8 cellular contexts compared by ENCODE assay signal in the genomic region with DNA sequence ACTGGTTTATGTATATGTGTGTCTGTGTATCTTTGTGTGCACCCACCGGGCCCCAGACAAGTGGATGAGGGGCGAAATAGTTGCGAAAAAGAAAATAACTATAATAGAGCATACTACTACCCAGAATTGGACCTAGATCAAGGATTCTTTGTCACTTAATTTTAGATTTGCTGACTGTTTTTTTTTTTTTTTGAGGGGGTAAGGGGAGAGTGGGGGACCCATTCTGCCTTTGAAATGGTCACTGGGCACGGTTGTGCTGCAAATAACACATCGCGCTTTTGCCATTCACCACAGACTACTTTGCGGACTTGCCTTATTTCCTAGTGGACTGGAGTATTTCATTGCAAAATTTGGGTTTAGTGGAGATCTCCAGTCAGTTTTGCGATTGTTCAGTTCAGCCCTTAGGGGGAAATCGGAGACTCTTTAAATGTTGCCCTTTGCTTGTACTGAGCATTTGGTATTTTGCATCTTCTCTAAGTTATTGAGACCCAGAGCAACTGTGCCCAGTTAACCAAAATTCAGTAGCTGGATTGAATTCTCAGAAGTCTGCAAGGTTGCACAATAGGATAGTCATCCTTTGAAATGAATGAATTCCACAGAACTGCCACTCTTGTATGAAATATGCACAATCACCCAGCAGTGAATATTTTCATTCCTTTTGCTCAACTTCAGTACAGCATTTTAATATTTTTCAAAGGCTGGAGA. TPM values are rescaled to one million over a fixed set of nuclear protein-coding genes. Genes with fewer than 3 reads are reported as not detected.
A peak's percentile ranks its signal among the peaks of the same experiment; 100 is the strongest.
DNase-seq lines count a peak whose midpoint lies in the region; ATAC-seq and TF ChIP-seq lines count a peak whose summit lies in the region.

No MANE protein-coding gene starts in this region.

- H2BK5ac ChIP-seq in IMR-90 (ENCODE audit: low read depth, low read length, poor library complexity, severe bottlenecking), result peak overlapping the region; percentile 78

- H4K8ac ChIP-seq in IMR-90 (ENCODE audit: low read depth in 2 of 2, low read length in 2 of 2), result peak overlapping the region; percentile 57 to 86; a peak in 3 of 4 replicates

- no peaks in the 10 kb centered on the region for H3K27me3 Mint-ChIP-seq in MCF 10A (ENCODE audit: insufficient read depth, unreplicated experiment)

- no peak for TF ChIP-seq POLR2A in IMR-90 (IDR thresholded peaks at IDR 0.05; ENCODE audit: low read depth, low read length)

- peaks cover 40% of the 10 kb centered on the region; the same call in 1 of the 2 replicates for H4K20me1 ChIP-seq in IMR-90 (ENCODE audit: insufficient read depth, low read length)

- peak overlapping the region; percentile 13 for H2AK9ac ChIP-seq in IMR-90 (replicated peaks; ENCODE audit: low read depth, low read length, poor library complexity)

- H3K4me3 ChIP-seq in AG04450 (ENCODE audit: low read depth, low read length) (peak overlapping the region; percentile 87), IMR-90 (ENCODE audit: insufficient read depth, low read depth, low read length) (peak overlapping the region; percentile 92), mesodermal cell (ENCODE audit: extremely low read depth, insufficient read depth, low read length, poor library complexity, severe bottlenecking) (peak overlapping the region; percentile 89)

- peak overlapping the region; percentile 43; the same call in 1 of the 2 replicates for H4K91ac ChIP-seq in IMR-90 (ENCODE audit: insufficient read depth, low read depth, low read length)

- H3K56ac ChIP-seq in IMR-90 (ENCODE audit: extremely low read depth, insufficient read depth, low read length), result peak overlapping the region; percentile 69; the same call in 1 of the 2 replicates

- POLR2A ChIA-PET in AG04450 (lab: Yijun Ruan, JAX) (interaction anchor here (1.1 kb wide), 1 partner anchor 287 kb away, joined by 6 read pairs; no protein-coding TSS in a partner anchor), IMR-90 (lab: Charles Lee; ENCODE audit: unreplicated experiment) (interaction anchor here (0.6 kb wide), 1 partner anchor 211 kb away, joined by 3 read pairs; no protein-coding TSS in a partner anchor), MCF 10A (lab: Yijun Ruan, JAX) (interaction anchor here (0.9 to 1.4 kb wide), 3 partner anchors 185 to 889 kb away, joined by 3 to 5 read pairs (median 4); no protein-coding TSS in a partner anchor)

- H3K4me2 ChIP-seq in IMR-90 (ENCODE audit: low read depth, low read length), result peak overlapping the region; percentile 99

- no TSS peak for BruUV-seq in IMR-90 (replicated peaks; lab: Mats Ljungman, UMichigan)
- BruUV-seq in MCF 10A (replicated peaks; lab: Mats Ljungman, UMichigan), result no TSS peak

- no peak overlapping the region for H4K5ac ChIP-seq in IMR-90 (ENCODE audit: low read depth, low read length)

- peaks cover 12% of the 10 kb centered on the region for H3K36me3 Mint-ChIP-seq in MCF 10A (ENCODE audit: insufficient read depth, unreplicated experiment)

- peak overlapping the region; percentile 93 for H3K9ac ChIP-seq in IMR-90 (ENCODE audit: low read depth, low read length)

- DNase-seq in AG04450 (ENCODE audit: low read depth, low spot score), result no peak
- DNase-seq in IMR-90, result peak; percentile 64
- peak; percentile 76 for DNase-seq in MCF 10A (ENCODE audit: unreplicated experiment)
- DNase-seq in ACHN, result no peak
- DNase-seq in left colon, result no peak
- no peak for DNase-seq in NCI-H2107 treated with DMSO at 0.1 percent for 48 hours (lab: John Stamatoyannopoulos, UW; ENCODE audit: unreplicated experiment)

- intact Hi-C loops in IMR-90 (cut with micrococcal nuclease) (loop anchor here (1.0 to 5.0 kb wide), 6 partner anchors 162 to 712 kb away; no protein-coding TSS in a partner anchor), MCF 10A (cut with micrococcal nuclease) (loop anchor here (1.0 to 10.0 kb wide), 8 partner anchors 97 to 762 kb away; no protein-coding TSS in a partner anchor), left colon (cut with DNase I, micrococcal nuclease) (loop anchor here in 1 of 2 donors (5.0 to 10.0 kb wide), 4 partner anchors 165 to 855 kb away; no protein-coding TSS in a partner anchor)

- peak overlapping the region; percentile 77 for H3K14ac ChIP-seq in IMR-90 (replicated peaks; ENCODE audit: low read depth, low read length)

- H3K9me1 ChIP-seq in IMR-90 (ENCODE audit: insufficient read depth, low read length), result peaks cover 9% of the 10 kb centered on the region; the same call in 1 of the 2 replicates

- ATAC-seq in IMR-90 (ENCODE audit: low read depth), result no peak
- ATAC-seq in GM21367 (IDR thresholded peaks at IDR 0.05; ENCODE audit: unreplicated experiment), result no peak
- ATAC-seq in left colon, result no peak

- no peaks in the 10 kb centered on the region for H3K9me3 Mint-ChIP-seq in MCF 10A (ENCODE audit: unreplicated experiment)

- H2BK20ac ChIP-seq in IMR-90 (ENCODE audit: low read depth, low read length), result 0 out of 2 replicates have a peak overlapping the region, but pooled peaks have one; percentile 17

- dilution Hi-C loops in IMR-90 (cut with HindIII; ENCODE audit: low sequenced_read_pairs, unreplicated experiment), result no loop called here

- no peak for TF ChIP-seq RAD21 in IMR-90 (IDR thresholded peaks at IDR 0.05; ENCODE audit: low read length)

- H3K36me3 ChIP-seq in IMR-90 (ENCODE audit: control insufficient read depth, insufficient read depth, low read length), result peaks cover 10% of the 10 kb centered on the region; the same call in 1 of the 2 replicates
- H3K36me3 ChIP-seq in mesodermal cell (ENCODE audit: control insufficient read depth, insufficient read depth, low read length), result peaks cover 29% of the 10 kb centered on the region

- H2AK5ac ChIP-seq in IMR-90 (ENCODE audit: low read depth, low read length), result peak overlapping the region; percentile 32

- no peak overlapping the region for H3K27ac Mint-ChIP-seq in MCF 10A (ENCODE audit: low read depth, unreplicated experiment)

- peak overlapping the region; percentile 89 for H2AFZ ChIP-seq in IMR-90 (replicated peaks; ENCODE audit: low read length, poor library complexity)

- WGBS in IMR-90 (ENCODE audit: extremely low coverage in 2 of 2, insufficient read length in 1 of 2), 2 experiments, result no CpG with 5 or more reads among the region's 9 CpGs
- 20 to 34% methylated on average over 1 to 2 of the region's 9 CpGs for WGBS in mesodermal cell (ENCODE audit: insufficient coverage in 2 of 2), 2 experiments

- H3K4me1 Mint-ChIP-seq in MCF 10A (ENCODE audit: insufficient read depth, unreplicated experiment), result peaks cover 34% of the 10 kb centered on the region

- H3K4me1 ChIP-seq in IMR-90 (ENCODE audit: control insufficient read depth, insufficient read depth, low read length) (peaks cover 14% of the 10 kb centered on the region), mesodermal cell (ENCODE audit: control insufficient read depth, insufficient read depth, low read length, poor library complexity, severe bottlenecking) (peaks cover 24% of the 10 kb centered on the region)

- H3K27ac ChIP-seq in AG04450 (ENCODE audit: low read depth, low read length) (peak overlapping the region; percentile 13), IMR-90 (ENCODE audit: insufficient read depth, low read length) (peak overlapping the region; percentile 93), mesodermal cell (ENCODE audit: low read depth, low read length, severe bottlenecking) (no peak overlapping the region)

- no peaks in the 10 kb centered on the region for H3K27me3 ChIP-seq in AG04450 (ENCODE audit: control insufficient read depth, insufficient read depth, low read length)
- no peaks in the 10 kb centered on the region for H3K27me3 ChIP-seq in IMR-90 (ENCODE audit: control insufficient read depth, insufficient read depth, low read length)

- peak overlapping the region; percentile 33; the same call in 1 of the 3 replicates for H2BK15ac ChIP-seq in IMR-90 (ENCODE audit: low read depth, low read length)

- H3K4me3 Mint-ChIP-seq in MCF 10A (ENCODE audit: unreplicated experiment), result peak overlapping the region; percentile 95

- CTCF ChIA-PET in AG04450 (lab: Charles Lee) (interaction anchor here (0.5 to 5.1 kb wide), 5 partner anchors 211 to 891 kb away, joined by 3 to 65 read pairs (median 10); no protein-coding TSS in a partner anchor), IMR-90 (lab: Yijun Ruan, JAX) (interaction anchor here (0.7 to 3.6 kb wide), 5 partner anchors 137 to 288 kb away, joined by 3 to 28 read pairs (median 3); no protein-coding TSS in a partner anchor), MCF 10A (lab: Yijun Ruan, JAX) (interaction anchor here (0.7 to 5.7 kb wide), 6 partner anchors 14 to 298 kb away, joined by 3 to 37 read pairs (median 4); no protein-coding TSS in a partner anchor)

- peaks cover 8% of the 10 kb centered on the region; the same call in 1 of the 2 replicates for H3K9me3 ChIP-seq in AG04450 (ENCODE audit: control insufficient read depth, insufficient read depth, low read length)
- no peaks in the 10 kb centered on the region for H3K9me3 ChIP-seq in IMR-90 (ENCODE audit: control insufficient read depth, insufficient read depth, low read length)
- H3K9me3 ChIP-seq in mesodermal cell (ENCODE audit: control insufficient read depth, low read length), result no peaks in the 10 kb centered on the region

- peak overlapping the region; percentile 72 for H2BK120ac ChIP-seq in IMR-90 (ENCODE audit: low read depth, low read length)

- in situ Hi-C loops in IMR-90 (cut with MboI; ENCODE audit: low sequenced_read_pairs) (loop anchor here (5.0 to 10.0 kb wide), 6 partner anchors 288 to 887 kb away; no protein-coding TSS in a partner anchor), ACHN (cut with HindIII; ENCODE audit: low pct_ligation_motif_present, low pct_unique_long_range_greater_than_20kb, low sequenced_read_pairs) (no loop called here)

- H3K4ac ChIP-seq in IMR-90 (ENCODE audit: low read depth, low read length), result peak overlapping the region; percentile 76

- peak; percentile 14; the same call in 1 of the 2 replicates for TF ChIP-seq CTCF in AG04450 (IDR thresholded peaks at IDR 0.05; ENCODE audit: low read depth, low read length)
- TF ChIP-seq CTCF in IMR-90 (conservative IDR thresholded peaks at IDR 0.05; ENCODE audit: low read depth, low read length), result no peak
- no peak for TF ChIP-seq CTCF in MCF 10A (IDR thresholded peaks at IDR 0.05; ENCODE audit: unreplicated experiment)

- peak overlapping the region; percentile 85 for H3K23ac ChIP-seq in IMR-90 (ENCODE audit: low read depth, low read length)

- H3K79me1 ChIP-seq in IMR-90 (ENCODE audit: low read depth in 1 of 2, low read length in 2 of 2), result peaks cover 0 to 72% of the 10 kb centered on the region in 2 experiments; a peak in 3 of 4 replicates

- H3K18ac ChIP-seq in IMR-90 (ENCODE audit: low read depth, low read length), result peak overlapping the region; percentile 70

TF ChIP-seq in IMR-90, 13 proteins besides CTCF, POLR2A, EP300 and RAD21 (continues in another document):
- 0 out of 2 replicates have a peak, but pooled peaks have one; percentile 16 for TF ChIP-seq NFE2L2 (IDR thresholded peaks at IDR 0.05; ENCODE audit: low read depth, low read length)

RNA-seq across cellular contexts. Expression of a gene that starts 2.8 kb away (rescaled TPM):
- 12.2 and 13.0 TPM in 2 replicates for polyA plus RNA-seq in AG04450 (2011; rRNA removed)
- 17.6 and 20.9 TPM in 2 replicates for polyA minus RNA-seq in AG04450 (2011; rRNA and poly(A)+ RNA removed)
- total RNA-seq in IMR-90 (2012; rRNA removed), result 12.7 and 16.1 TPM in 2 replicates
- 10.7 and 12.0 TPM in 2 replicates for polyA plus RNA-seq in IMR-90 (2012; rRNA removed)
- 8.4 and 17.9 TPM in 2 replicates for polyA plus RNA-seq in IMR-90 (2012; cell fraction: cytosol; rRNA removed)
- 30.1 and 46.8 TPM in 2 replicates for polyA plus RNA-seq in IMR-90 (2012; cell fraction: nucleus; rRNA removed; ENCODE audit: low replicate concordance)
- 12.9 and 14.3 TPM in 2 replicates for total RNA-seq in MCF 10A (2022)
- polyA plus RNA-seq in mesodermal cell (2013, experiment 1 of 2), result 91.9 TPM
- 78.5 TPM for polyA plus RNA-seq in mesodermal cell (2013, experiment 2 of 2)
- 1 to 10 TPM; 3.4 to 7.8 TPM for total RNA-seq in left colon

Comparison
In these comparisons a context has a peak if more than half of its experiments do, and no peak if none do; other contexts are left out.
1. DNase-seq: peak in IMR-90 (single experiment) and MCF 10A (single experiment); none in AG04450 (single experiment), ACHN (single experiment), left colon (0 of 2) and NCI-H2107 treated with DMSO at 0.1 percent for 48 hours (single experiment).
2. Peak in every context shown above with its lines, with median percentiles within 50 percentile points of each other: H3K4me3 ChIP-seq.